ENCODE assay signal across 28 cellular contexts in genomic region chr11:130673698-130674097, GRCh38.
DNase-seq lines count a peak whose midpoint lies in the region; ATAC-seq, FAIRE-seq and TF ChIP-seq lines count a peak whose summit lies in the region.
"Had no signal": no experiment of that assay in that cellular context is flagged by ENCODE, and none has a peak within 500 bp of the region (broad histone marks: within the 10 kb centered on the region; RNA-seq: fewer than 3 reads in every experiment).

No MANE protein-coding gene starts in this region.

- H3K79me2 ChIP-seq in GM12878 (ENCODE audit: control insufficient read depth, insufficient read depth, low read length) (no peaks in the 10 kb centered on the region), mesendoderm (ENCODE audit: control insufficient read depth, insufficient read depth, low read length) (no peaks in the 10 kb centered on the region)

- peaks cover 0 to 2% of the 10 kb centered on the region in 2 donors for H3K9me3 ChIP-seq in breast epithelium
- no peaks in the 10 kb centered on the region; the same call in 2 of the 3 replicates for H3K9me3 ChIP-seq in GM12878 (replicated peaks; ENCODE audit: control insufficient read depth, insufficient read depth, low read length)
- H3K9me3 ChIP-seq in tibial artery, result no peaks in the 10 kb centered on the region
- H3K9me3 ChIP-seq: gastrocnemius medialis, neutrophil, Peyer's patch had no signal

- H2BK120ac ChIP-seq in mesendoderm (ENCODE audit: low read depth, low read length), result no peak overlapping the region

- no TSS peak for BruUV-seq in MCF 10A (replicated peaks; lab: Mats Ljungman, UMichigan)
- BruUV-seq in GM12878 (replicated peaks; lab: Mats Ljungman, UMichigan), result no TSS peak

- no peak overlapping the region for H2BK5ac ChIP-seq in mesendoderm (ENCODE audit: low read length)

- H3K9ac ChIP-seq in GM12878 (ENCODE audit: control insufficient read depth, insufficient read depth, low read length) (no peak overlapping the region), mesendoderm (ENCODE audit: low read length) (no peak overlapping the region)
- H3K9ac ChIP-seq: BLaER1 had no signal

- TF ChIP-seq EP300 in GM12878 (IDR thresholded peaks at IDR 0.05; ENCODE audit: borderline replicate concordance in 1 of 2, control insufficient read depth in 1 of 2, low read depth in 2 of 2, low read length in 2 of 2), result no peak

- no peak overlapping the region for H3K56ac ChIP-seq in mesendoderm (ENCODE audit: low read length)

- no peaks in the 10 kb centered on the region for H4K20me1 ChIP-seq in GM12878 (ENCODE audit: control insufficient read depth, insufficient read depth)
- H4K20me1 ChIP-seq: BLaER1 had no signal

- no peak overlapping the region for H3K4ac ChIP-seq in mesendoderm (ENCODE audit: low read depth, low read length)

- no peak overlapping the region for H3K27ac ChIP-seq in breast epithelium
- H3K27ac ChIP-seq in GM12878 (ENCODE audit: control insufficient read depth, insufficient read depth), result no peak overlapping the region
- H3K27ac ChIP-seq in mesendoderm (ENCODE audit: low read depth, low read length), result no peak overlapping the region
- H3K27ac ChIP-seq in tibial artery, result peak overlapping the region; percentile 81 to 85
- H3K27ac ChIP-seq: BLaER1, gastrocnemius medialis, neutrophil, psoas muscle had no signal

- no peak overlapping the region for H3K4me3 Mint-ChIP-seq in MCF 10A (ENCODE audit: unreplicated experiment)
- H3K4me3 Mint-ChIP-seq: activated CD8-positive, alpha-beta T cell treated with anti-CD3 and anti-CD28 coated beads, Interleukin-2, amount 10 ng/mL, durations not matched to agents 7 days and 5 days; activated naive CD8-positive, alpha-beta T cell treated with anti-CD3 and anti-CD28 coated beads, Interleukin-2, amount 50 U/mL, for 24 hours; brain; effector memory CD8-positive, alpha-beta T cell had no signal

- H3K4me1 ChIP-seq in breast epithelium, result no peaks in the 10 kb centered on the region
- H3K4me1 ChIP-seq in GM12878 (ENCODE audit: control insufficient read depth, insufficient read depth, low read length), result no peaks in the 10 kb centered on the region
- peaks cover 1% of the 10 kb centered on the region for H3K4me1 ChIP-seq in mesendoderm (ENCODE audit: control insufficient read depth, low read depth, low read length)
- peaks cover 0 to 72% (median 47%) of the 10 kb centered on the region in 4 donors for H3K4me1 ChIP-seq in tibial artery

- intact Hi-C loops in MCF 10A (cut with micrococcal nuclease), result no loop called here
- intact Hi-C loops in breast epithelium (cut with DNase I; ENCODE audit: low total_unique reads), result no loop called here
- intact Hi-C loops in GM12878 (cut with micrococcal nuclease; ENCODE audit: unreplicated experiment), result no loop called here
- intact Hi-C loops in tibial artery (cut with DNase I; ENCODE audit: low total_unique reads), result loop anchor here (10.0 kb wide), 2 partner anchors 149 to 181 kb away; no protein-coding TSS in a partner anchor

- H3K27me3 Mint-ChIP-seq in MCF 10A (ENCODE audit: insufficient read depth, unreplicated experiment), result no peaks in the 10 kb centered on the region
- H3K27me3 Mint-ChIP-seq: brain had no signal

- POLR2A ChIA-PET in MCF 10A (lab: Yijun Ruan, JAX), result no interaction called here
- POLR2A ChIA-PET in GM12878 (lab: Charles Lee), result no interaction called here

- no peak for TF ChIP-seq RAD21 in GM12878 (IDR thresholded peaks at IDR 0.05; ENCODE audit: insufficient read depth, low read depth, low read length)

- SMC1A ChIA-PET in GM12878 (lab: Charles Lee; ENCODE audit: uncharacterized antibody, unreplicated experiment), result no interaction called here

- no peak overlapping the region for H4K8ac ChIP-seq in mesendoderm (ENCODE audit: low read depth, low read length)

- CTCF ChIA-PET in MCF 10A (lab: Yijun Ruan, JAX), result interaction anchor here (1.0 kb wide), 1 partner anchor 231 kb away, joined by 3 read pairs; no protein-coding TSS in a partner anchor
- CTCF ChIA-PET in GM12878 (lab: Yijun Ruan, JAX), result no interaction called here

- no peak overlapping the region for H3K23ac ChIP-seq in mesendoderm (ENCODE audit: low read length)

- H2AK5ac ChIP-seq in mesendoderm (ENCODE audit: low read length), result peak overlapping the region; percentile 14

- TF ChIP-seq CTCF in MCF 10A (IDR thresholded peaks at IDR 0.05; ENCODE audit: unreplicated experiment), result no peak
- no peak for TF ChIP-seq CTCF in breast epithelium (IDR thresholded peaks at IDR 0.05)
- no peak for TF ChIP-seq CTCF in GM12878 (IDR thresholded peaks at IDR 0.05 in 2 of 3, conservative IDR thresholded peaks at IDR 0.05 in 1 of 3; ENCODE audit: control insufficient read depth in 2 of 3, extremely low read depth in 1 of 3, insufficient read depth in 1 of 3, low read depth in 3 of 3, low read length in 3 of 3)
- TF ChIP-seq CTCF in tibial artery (IDR thresholded peaks at IDR 0.05), result no peak

- H3K4me2 ChIP-seq in GM12878 (ENCODE audit: control insufficient read depth, insufficient read depth) (no peak overlapping the region), mesendoderm (ENCODE audit: low read length) (no peak overlapping the region)
- H3K4me2 ChIP-seq: BLaER1 had no signal

- H3K27me3 ChIP-seq in breast epithelium (no peaks in the 10 kb centered on the region), GM12878 (replicated peaks in 1 of 2; ENCODE audit: control insufficient read depth in 2 of 2, insufficient read depth in 2 of 2, low read length in 1 of 2) (peaks cover 0 to 2% of the 10 kb centered on the region in 2 experiments; a peak in 3 of 4 replicates), mesendoderm (ENCODE audit: insufficient read depth, low read length, poor library complexity) (no peaks in the 10 kb centered on the region), tibial artery (no peaks in the 10 kb centered on the region)
- H3K27me3 ChIP-seq: BLaER1, gastrocnemius medialis, neutrophil, Peyer's patch had no signal

- H3K4me3 ChIP-seq in breast epithelium, result no peak overlapping the region
- no peak overlapping the region for H3K4me3 ChIP-seq in GM12878
- H3K4me3 ChIP-seq in mesendoderm (ENCODE audit: low read length), result no peak overlapping the region
- no peak overlapping the region for H3K4me3 ChIP-seq in tibial artery
- H3K4me3 ChIP-seq: BLaER1, gastrocnemius medialis, K562, Peyer's patch, psoas muscle had no signal

- in situ Hi-C loops in GM12878 (cut with MboI), result no loop called here

- H4K5ac ChIP-seq in mesendoderm (ENCODE audit: low read length), result no peak overlapping the region

- H3K36me3 ChIP-seq in breast epithelium, result no peaks in the 10 kb centered on the region
- no peaks in the 10 kb centered on the region for H3K36me3 ChIP-seq in GM12878 (ENCODE audit: control insufficient read depth in 2 of 2, insufficient read depth in 2 of 2, low read length in 1 of 2)
- H3K36me3 ChIP-seq in mesendoderm (ENCODE audit: control insufficient read depth, insufficient read depth, low read length), result no peaks in the 10 kb centered on the region
- H3K36me3 ChIP-seq in tibial artery, result no peaks in the 10 kb centered on the region
- H3K36me3 ChIP-seq: BLaER1, gastrocnemius medialis, neutrophil, Peyer's patch had no signal

- H3K18ac ChIP-seq in mesendoderm (ENCODE audit: low read length), result no peak overlapping the region

- ATAC-seq in GM12878, result no peak
- ATAC-seq: activated CD4-positive, CD25-positive, alpha-beta regulatory T cell treated with anti-CD3 and anti-CD28 coated beads, Interleukin-2, amount 50 U/mL, for 24 hours; activated CD8-positive, alpha-beta T cell treated with anti-CD3 and anti-CD28 coated beads, Interleukin-2, amount 10 ng/mL, durations not matched to agents 7 days and 5 days; activated naive CD8-positive, alpha-beta T cell treated with anti-CD3 and anti-CD28 coated beads, Interleukin-2, amount 50 U/mL, for 24 hours; effector memory CD8-positive, alpha-beta T cell; esophagus mucosa; gastrocnemius medialis; K562; psoas muscle had no signal

- no peaks in the 10 kb centered on the region for H3K79me1 ChIP-seq in mesendoderm (ENCODE audit: low read length)

- H3K9me3 Mint-ChIP-seq in MCF 10A (ENCODE audit: unreplicated experiment), result peaks cover 5% of the 10 kb centered on the region

- TF ChIP-seq POLR2A in breast epithelium (IDR thresholded peaks at IDR 0.05), result no peak
- TF ChIP-seq POLR2A in GM12878 (IDR thresholded peaks at IDR 0.05; ENCODE audit: low read depth, low read length), result no peak

- peaks cover 31% of the 10 kb centered on the region for H3K4me1 Mint-ChIP-seq in MCF 10A (ENCODE audit: insufficient read depth, unreplicated experiment)
- H3K4me1 Mint-ChIP-seq: activated naive CD8-positive, alpha-beta T cell treated with anti-CD3 and anti-CD28 coated beads, Interleukin-2, amount 50 U/mL, for 24 hours had no signal

- WGBS in GM12878 (ENCODE audit: insufficient coverage, insufficient replicate concordance, low lambda C conversion rate, missing lambda C conversion rate), result 0% methylated on average over 2 of the region's 2 CpGs
- whole genome bisulfite sequencing in mesendoderm (ENCODE audit: extremely low coverage, insufficient coverage, low lambda C conversion rate), result no CpG with 5 or more reads among the region's 2 CpGs

- H2AFZ ChIP-seq in GM12878 (ENCODE audit: control insufficient read depth, low read depth, low read length), result no peak overlapping the region

- no peak overlapping the region for H2BK15ac ChIP-seq in mesendoderm (replicated peaks; ENCODE audit: low read depth)

- H3K27ac Mint-ChIP-seq in MCF 10A (ENCODE audit: low read depth, unreplicated experiment), result no peak overlapping the region
- H3K27ac Mint-ChIP-seq: activated CD8-positive, alpha-beta T cell treated with anti-CD3 and anti-CD28 coated beads, Interleukin-2, amount 10 ng/mL, durations not matched to agents 7 days and 5 days; activated naive CD8-positive, alpha-beta T cell treated with anti-CD3 and anti-CD28 coated beads, Interleukin-2, amount 50 U/mL, for 24 hours; effector memory CD8-positive, alpha-beta T cell had no signal

- RAD21 ChIA-PET in GM12878 (lab: Charles Lee; ENCODE audit: unreplicated experiment), result no interaction called here

- FAIRE-seq in GM12878 (lab: Jason Lieb, UNC), result no peak
- FAIRE-seq: islet of Langerhans, K562 had no signal

- H3K36me3 Mint-ChIP-seq in MCF 10A (ENCODE audit: insufficient read depth, unreplicated experiment), result no peaks in the 10 kb centered on the region
- H3K36me3 Mint-ChIP-seq: brain had no signal

- DNase-seq in MCF 10A (ENCODE audit: unreplicated experiment) (peak; percentile 6), breast epithelium (ENCODE audit: low spot score in 2 of 2) (no peak), GM12878 (ENCODE audit: low read depth, low spot score) (no peak), mesendoderm (peak; percentile 45), tibial artery (no peak), foreskin melanocyte (no peak), NCI-H1092 (lab: John Stamatoyannopoulos, UW) (no peak), kidney glomerular epithelial cell (lab: John Stamatoyannopoulos, UW) (no peak)
- DNase-seq: activated CD8-positive, alpha-beta T cell treated with anti-CD3 and anti-CD28 coated beads, Interleukin-2, amount 10 ng/mL, durations not matched to agents 7 days and 5 days; activated gamma-delta T cell treated with Interleukin-2 at 50 U/mL for 16 hours; activated naive CD8-positive, alpha-beta T cell treated with anti-CD3 and anti-CD28 coated beads, Interleukin-2, amount 50 U/mL, for 24 hours; activated T-cell treated with anti-CD3 and anti-CD28 coated beads for 4 hours; Caco-2; effector memory CD8-positive, alpha-beta T cell; gastrocnemius medialis; NCI-H1694; NCI-H524 treated with DMSO at 0.1 percent for 48 hours; Peyer's patch; psoas muscle; SIG-M5; T-helper 1 cell had no signal

TF ChIP-seq in GM12878, 131 proteins besides CTCF, POLR2A, EP300 and RAD21 (continues in another document):
- no peak for TF ChIP-seq MEF2A (IDR thresholded peaks at IDR 0.05; ENCODE audit: insufficient read depth, low read depth, low read length)

Comparison
In these comparisons a context has a peak if more than half of its experiments do, and no peak if none do; other contexts are left out.
1. DNase-seq: peak in MCF 10A (single experiment) and mesendoderm (single experiment); none in breast epithelium (0 of 2), GM12878 (single experiment), tibial artery (0 of 2), foreskin melanocyte (single experiment), NCI-H1092 (single experiment) and kidney glomerular epithelial cell (single experiment).
2. H3K27ac ChIP-seq: peak in tibial artery (2 of 2); none in breast epithelium (0 of 2), GM12878 (single experiment) and mesendoderm (single experiment).